In the genomic region with DNA sequence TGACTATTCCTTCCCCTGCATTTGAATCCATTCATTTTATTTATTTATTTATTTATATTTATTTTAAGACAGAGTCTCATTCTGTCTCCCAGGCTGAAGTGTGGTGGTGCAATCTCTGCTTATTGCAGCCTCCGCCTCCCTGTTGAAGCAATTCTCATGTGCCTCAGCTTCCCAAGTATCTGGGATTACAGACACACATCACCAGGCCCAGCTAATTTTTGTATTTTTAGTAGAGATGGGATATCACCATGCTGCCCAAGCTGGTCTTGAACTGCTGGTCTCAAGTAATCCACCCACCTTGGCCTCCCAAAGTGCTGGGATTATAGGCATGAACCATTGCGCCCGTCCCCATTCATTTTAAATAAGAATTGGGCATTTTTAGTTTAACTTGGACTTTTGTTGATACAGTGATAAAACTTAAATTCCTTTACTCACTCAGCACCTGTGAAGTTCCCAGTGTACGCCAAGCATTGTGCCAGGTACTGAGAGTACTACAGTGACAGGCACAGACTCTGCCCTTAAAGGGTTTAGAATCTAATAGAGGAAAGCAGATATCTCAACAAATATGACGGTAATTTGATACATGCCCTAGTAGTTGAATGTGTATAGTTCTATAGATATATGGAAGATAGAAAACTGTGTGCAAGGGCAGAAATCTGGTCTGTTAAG, we compare ENCODE assay signal across 25 cellular contexts.
DNase-seq lines count a peak whose midpoint lies in the region; ATAC-seq and TF ChIP-seq lines count a peak whose summit lies in the region.
"Had no signal": no experiment of that assay in that cellular context is flagged by ENCODE, and none has a peak within 500 bp of the region (broad histone marks: within the 10 kb centered on the region; RNA-seq: fewer than 3 reads in every experiment).

No MANE protein-coding gene starts in this region.

- WGBS in prostate gland = 80% methylated on average over 5 of the region's 5 CpGs

- no peak for DNase-seq in stimulated activated naive CD8-positive, alpha-beta T cell treated with anti-CD3 and anti-CD28 coated beads, Interleukin-15, Interleukin-2, amounts not matched to agents 100 U/mL and 50 U/mL, for 24 hours
- DNase-seq in activated T-helper 1 cell treated with anti-CD3 and anti-CD28 coated beads, Interleukin-12 subunit alpha, Interleukin-12 subunit beta, Interleukin-2, Interleukin-4 antibody, amounts not matched to agents 30 ng/mL and 10 ng/mL and 1 ng/mL, durations not matched to agents 14 hours and 24 hours and 36 hours (ENCODE audit: low spot score) = no peak
- no peak for DNase-seq in memory B cell (ENCODE audit: low spot score in 2 of 2)
- no peak for DNase-seq in G401 (ENCODE audit: low spot score)
- no peak for DNase-seq in left cardiac atrium
- no peak for DNase-seq in prostate gland (ENCODE audit: low spot score)
- DNase-seq: activated CD4-positive, alpha-beta T cell treated with anti-CD3 and anti-CD28 coated beads for 48 hours; brain microvascular endothelial cell; colonic mucosa; effector memory CD4-positive, alpha-beta T cell; foreskin keratinocyte; GDM1; heart right ventricle; NCI-H1417; NCI-H2081; NCI-H345; NCI-H748 treated with DMSO at 0.1 percent for 48 hours; nephron progenitor cell; right lobe of liver; stimulated activated CD4-positive, alpha-beta T cell treated with anti-CD3 and anti-CD28 coated beads, Interleukin-12 subunit alpha, Interleukin-12 subunit beta, amount 100 ng/mL, for 4 hours; stimulated activated CD4-positive, alpha-beta T cell treated with anti-CD3 and anti-CD28 coated beads, Interleukin-4, amount 100 ng/mL, for 4 hours had no signal

- H3K36me3 ChIP-seq in prostate gland = no peaks in the 10 kb centered on the region
- H3K36me3 ChIP-seq: brain microvascular endothelial cell, colonic mucosa, right lobe of liver, tibial nerve had no signal

- H3K4me3 Mint-ChIP-seq in stimulated activated naive CD8-positive, alpha-beta T cell treated with anti-CD3 and anti-CD28 coated beads, Interleukin-15, Interleukin-2, amounts not matched to agents 100 ng/mL and 50 ng/mL, for 24 hours = no peak overlapping the region
- H3K4me3 Mint-ChIP-seq in activated T-helper 1 cell treated with anti-CD3 and anti-CD28 coated beads, Interleukin-12 subunit alpha, Interleukin-12 subunit beta, Interleukin-2, Interleukin-4 antibody, amounts not matched to agents 30 ng/mL and 10 ng/mL and 1 ng/mL, durations not matched to agents 14 hours and 24 hours and 36 hours = no peak overlapping the region
- H3K4me3 Mint-ChIP-seq in memory B cell = no peak overlapping the region
- H3K4me3 Mint-ChIP-seq: nephron progenitor cell had no signal

- no peaks in the 10 kb centered on the region for H3K4me1 ChIP-seq in prostate gland (replicated peaks)
- H3K4me1 ChIP-seq: colonic mucosa, foreskin keratinocyte, heart right ventricle, right lobe of liver, tibial nerve had no signal

- TF ChIP-seq POLR2A in prostate gland (IDR thresholded peaks at IDR 0.05) = no peak

- TF ChIP-seq CTCF in prostate gland (IDR thresholded peaks at IDR 0.05) = no peak

- no peak for ATAC-seq in stimulated activated naive CD8-positive, alpha-beta T cell treated with anti-CD3 and anti-CD28 coated beads, Interleukin-15, Interleukin-2, amounts not matched to agents 100 U/mL and 50 U/mL, for 24 hours
- ATAC-seq in memory B cell (ENCODE audit: low read depth) (no peak), left cardiac atrium (no peak), GM19023 (IDR thresholded peaks at IDR 0.05; ENCODE audit: unreplicated experiment) (no peak)
- ATAC-seq: foreskin keratinocyte, heart right ventricle, K562, right lobe of liver had no signal

- H3K9me3 ChIP-seq in prostate gland = no peaks in the 10 kb centered on the region
- H3K9me3 ChIP-seq: colonic mucosa, heart right ventricle, right lobe of liver, tibial nerve had no signal

- H3K27ac ChIP-seq in prostate gland = no peak overlapping the region
- H3K27ac ChIP-seq: brain microvascular endothelial cell, colonic mucosa, foreskin keratinocyte, heart right ventricle, right lobe of liver, tibial nerve had no signal

- H3K36me3 Mint-ChIP-seq in stimulated activated naive CD8-positive, alpha-beta T cell treated with anti-CD3 and anti-CD28 coated beads, Interleukin-15, Interleukin-2, amounts not matched to agents 100 ng/mL and 50 ng/mL, for 24 hours (ENCODE audit: low read depth) = peaks cover 86% of the 10 kb centered on the region
- peaks cover 68% of the 10 kb centered on the region for H3K36me3 Mint-ChIP-seq in activated T-helper 1 cell treated with anti-CD3 and anti-CD28 coated beads, Interleukin-12 subunit alpha, Interleukin-12 subunit beta, Interleukin-2, Interleukin-4 antibody, amounts not matched to agents 30 ng/mL and 10 ng/mL and 1 ng/mL, durations not matched to agents 14 hours and 24 hours and 36 hours (ENCODE audit: low read depth)
- peaks cover 46% of the 10 kb centered on the region for H3K36me3 Mint-ChIP-seq in memory B cell

- no peaks in the 10 kb centered on the region for H3K9me3 Mint-ChIP-seq in stimulated activated naive CD8-positive, alpha-beta T cell treated with anti-CD3 and anti-CD28 coated beads, Interleukin-15, Interleukin-2, amounts not matched to agents 100 ng/mL and 50 ng/mL, for 24 hours
- no peaks in the 10 kb centered on the region for H3K9me3 Mint-ChIP-seq in activated T-helper 1 cell treated with anti-CD3 and anti-CD28 coated beads, Interleukin-12 subunit alpha, Interleukin-12 subunit beta, Interleukin-2, Interleukin-4 antibody, amounts not matched to agents 30 ng/mL and 10 ng/mL and 1 ng/mL, durations not matched to agents 14 hours and 24 hours and 36 hours
- H3K9me3 Mint-ChIP-seq in memory B cell = no peaks in the 10 kb centered on the region
- H3K9me3 Mint-ChIP-seq: nephron progenitor cell had no signal

- H3K27me3 ChIP-seq in prostate gland (replicated peaks; ENCODE audit: insufficient read depth) = no peaks in the 10 kb centered on the region
- H3K27me3 ChIP-seq: brain microvascular endothelial cell, colonic mucosa, heart right ventricle, right lobe of liver, tibial nerve had no signal

- H3K4me1 Mint-ChIP-seq in stimulated activated naive CD8-positive, alpha-beta T cell treated with anti-CD3 and anti-CD28 coated beads, Interleukin-15, Interleukin-2, amounts not matched to agents 100 ng/mL and 50 ng/mL, for 24 hours (ENCODE audit: low read depth) = peaks cover 59% of the 10 kb centered on the region
- H3K4me1 Mint-ChIP-seq in activated T-helper 1 cell treated with anti-CD3 and anti-CD28 coated beads, Interleukin-12 subunit alpha, Interleukin-12 subunit beta, Interleukin-2, Interleukin-4 antibody, amounts not matched to agents 30 ng/mL and 10 ng/mL and 1 ng/mL, durations not matched to agents 14 hours and 24 hours and 36 hours (ENCODE audit: low read depth) = peaks cover 68% of the 10 kb centered on the region
- H3K4me1 Mint-ChIP-seq in memory B cell = peaks cover 17% of the 10 kb centered on the region

- in situ Hi-C loops in G401 (cut with HindIII; ENCODE audit: low sequenced_read_pairs) = no loop called here

- H3K4me3 ChIP-seq in prostate gland = no peak overlapping the region
- H3K4me3 ChIP-seq: colonic mucosa, heart right ventricle, K562, right lobe of liver, tibial nerve had no signal

- intact Hi-C loops in activated T-helper 1 cell treated with anti-CD3 and anti-CD28 coated beads, Interleukin-12 subunit alpha, Interleukin-12 subunit beta, Interleukin-2, Interleukin-4 antibody, amounts not matched to agents 30 ng/mL and 10 ng/mL and 1 ng/mL, durations not matched to agents 14 hours and 24 hours and 36 hours (cut with micrococcal nuclease) = no loop called here
- intact Hi-C loops in left cardiac atrium (cut with DNase I) = no loop called here
- intact Hi-C loops in prostate gland (cut with DNase I) = no loop called here

- H3K27ac Mint-ChIP-seq in stimulated activated naive CD8-positive, alpha-beta T cell treated with anti-CD3 and anti-CD28 coated beads, Interleukin-15, Interleukin-2, amounts not matched to agents 100 ng/mL and 50 ng/mL, for 24 hours = peak overlapping the region; percentile 55
- peak overlapping the region; percentile 38 for H3K27ac Mint-ChIP-seq in activated T-helper 1 cell treated with anti-CD3 and anti-CD28 coated beads, Interleukin-12 subunit alpha, Interleukin-12 subunit beta, Interleukin-2, Interleukin-4 antibody, amounts not matched to agents 30 ng/mL and 10 ng/mL and 1 ng/mL, durations not matched to agents 14 hours and 24 hours and 36 hours
- peak overlapping the region; percentile 53 for H3K27ac Mint-ChIP-seq in memory B cell

- H3K27me3 Mint-ChIP-seq in stimulated activated naive CD8-positive, alpha-beta T cell treated with anti-CD3 and anti-CD28 coated beads, Interleukin-15, Interleukin-2, amounts not matched to agents 100 ng/mL and 50 ng/mL, for 24 hours = no peaks in the 10 kb centered on the region
- H3K27me3 Mint-ChIP-seq in activated T-helper 1 cell treated with anti-CD3 and anti-CD28 coated beads, Interleukin-12 subunit alpha, Interleukin-12 subunit beta, Interleukin-2, Interleukin-4 antibody, amounts not matched to agents 30 ng/mL and 10 ng/mL and 1 ng/mL, durations not matched to agents 14 hours and 24 hours and 36 hours (ENCODE audit: insufficient read depth) = no peaks in the 10 kb centered on the region
- no peaks in the 10 kb centered on the region for H3K27me3 Mint-ChIP-seq in memory B cell
